12 cellular contexts compared by ENCODE assay signal in genomic region chr3:18752273-18752934, GRCh38.
DNase-seq lines count a peak whose midpoint lies in the region; ATAC-seq and TF ChIP-seq lines count a peak whose summit lies in the region.
"Had no signal": no experiment of that assay in that cellular context is flagged by ENCODE, and none has a peak within 500 bp of the region (broad histone marks: within the 10 kb centered on the region; RNA-seq: fewer than 3 reads in every experiment).

No MANE protein-coding gene starts in this region.

- no peak for TF ChIP-seq RAD21 in neural cell (conservative IDR thresholded peaks at IDR 0.05)

- no peak overlapping the region for H2AFZ ChIP-seq in neural cell (ENCODE audit: low read depth, low read length)
- H2AFZ ChIP-seq: PC-9 had no signal

- peak overlapping the region; percentile 17 for H3K27ac Mint-ChIP-seq in activated CD8-positive, alpha-beta T cell treated with anti-CD3 and anti-CD28 coated beads for 36 hours
- no peak overlapping the region for H3K27ac Mint-ChIP-seq in activated CD8-positive, alpha-beta T cell treated with anti-CD3 and anti-CD28 coated beads, Interleukin-2, amount 10 ng/mL, durations not matched to agents 7 days and 5 days
- peak overlapping the region; percentile 65 for H3K27ac Mint-ChIP-seq in CD4-positive, alpha-beta T cell
- H3K27ac Mint-ChIP-seq in T-cell: peak overlapping the region; percentile 16 to 44

- peaks cover 76% of the 10 kb centered on the region for H3K4me1 Mint-ChIP-seq in activated CD8-positive, alpha-beta T cell treated with anti-CD3 and anti-CD28 coated beads for 36 hours (ENCODE audit: low read depth)
- peaks cover 63% of the 10 kb centered on the region for H3K4me1 Mint-ChIP-seq in activated CD8-positive, alpha-beta T cell treated with anti-CD3 and anti-CD28 coated beads, Interleukin-2, amount 10 ng/mL, durations not matched to agents 7 days and 5 days (ENCODE audit: low read depth)
- H3K4me1 Mint-ChIP-seq in CD4-positive, alpha-beta T cell (ENCODE audit: low read depth): peaks cover 82% of the 10 kb centered on the region
- H3K4me1 Mint-ChIP-seq in T-cell: peaks cover 70 to 75% (median 71%) of the 10 kb centered on the region in 3 donors

- peak overlapping the region; percentile 3 for H3K4me3 ChIP-seq in neural cell (ENCODE audit: low read length)
- H3K4me3 ChIP-seq: PC-9 had no signal

- H3K9ac ChIP-seq in neural cell (ENCODE audit: low read length): no peak overlapping the region

- intact Hi-C loops in activated CD8-positive, alpha-beta T cell treated with anti-CD3 and anti-CD28 coated beads for 36 hours (cut with micrococcal nuclease): no loop called here
- intact Hi-C loops in CD4-positive, alpha-beta T cell (cut with DNase I, micrococcal nuclease): loop anchor here (2.0 to 5.0 kb wide), 2 partner anchors 40 to 308 kb away; no protein-coding TSS in a partner anchor

- no peaks in the 10 kb centered on the region for H3K9me3 Mint-ChIP-seq in activated CD8-positive, alpha-beta T cell treated with anti-CD3 and anti-CD28 coated beads for 36 hours
- no peaks in the 10 kb centered on the region for H3K9me3 Mint-ChIP-seq in activated CD8-positive, alpha-beta T cell treated with anti-CD3 and anti-CD28 coated beads, Interleukin-2, amount 10 ng/mL, durations not matched to agents 7 days and 5 days (ENCODE audit: insufficient read depth)
- no peaks in the 10 kb centered on the region for H3K9me3 Mint-ChIP-seq in CD4-positive, alpha-beta T cell
- no peaks in the 10 kb centered on the region for H3K9me3 Mint-ChIP-seq in T-cell

- POLR2A ChIA-PET in activated CD8-positive, alpha-beta T cell treated with anti-CD3 and anti-CD28 coated beads for 36 hours (lab: Charles Lee): interaction anchor here (0.9 to 1.4 kb wide), 3 partner anchors 35 to 310 kb away, joined by 4 to 6 read pairs (median 4); no protein-coding TSS in a partner anchor
- POLR2A ChIA-PET in activated CD8-positive, alpha-beta T cell treated with anti-CD3 and anti-CD28 coated beads, Interleukin-2, amount 10 ng/mL, durations not matched to agents 7 days and 5 days (lab: Charles Lee): interaction anchor here (1.1 kb wide), 1 partner anchor 306 kb away, joined by 3 read pairs; no protein-coding TSS in a partner anchor
- POLR2A ChIA-PET in CD4-positive, alpha-beta T cell (lab: Charles Lee): interaction anchor here (0.7 to 1.5 kb wide), 3 partner anchors 13 to 36 kb away, joined by 4 read pairs; no protein-coding TSS in a partner anchor
- POLR2A ChIA-PET in T-cell (lab: Charles Lee): no interaction called here

- CTCF ChIA-PET in activated CD8-positive, alpha-beta T cell treated with anti-CD3 and anti-CD28 coated beads for 36 hours (lab: Charles Lee): interaction anchor here (1.5 kb wide), 1 partner anchor 11 kb away, joined by 3 read pairs; no protein-coding TSS in a partner anchor
- CTCF ChIA-PET in activated CD8-positive, alpha-beta T cell treated with anti-CD3 and anti-CD28 coated beads, Interleukin-2, amount 10 ng/mL, durations not matched to agents 7 days and 5 days (lab: Charles Lee): interaction anchor here (1.2 kb wide), 1 partner anchor 9 kb away, joined by 3 read pairs; no protein-coding TSS in a partner anchor
- CTCF ChIA-PET in CD4-positive, alpha-beta T cell (lab: Charles Lee): interaction anchor here (0.9 kb wide), 1 partner anchor 362 kb away, joined by 3 read pairs; no protein-coding TSS in a partner anchor
- CTCF ChIA-PET in T-cell (lab: Charles Lee): no interaction called here

- peak; percentile 86 for TF ChIP-seq EP300 in neural cell (conservative IDR thresholded peaks at IDR 0.05; ENCODE audit: poor library complexity, severe bottlenecking)

- no peak overlapping the region for H3K4me3 Mint-ChIP-seq in activated CD8-positive, alpha-beta T cell treated with anti-CD3 and anti-CD28 coated beads for 36 hours
- H3K4me3 Mint-ChIP-seq in activated CD8-positive, alpha-beta T cell treated with anti-CD3 and anti-CD28 coated beads, Interleukin-2, amount 10 ng/mL, durations not matched to agents 7 days and 5 days: no peak overlapping the region
- peak overlapping the region; percentile 0 for H3K4me3 Mint-ChIP-seq in CD4-positive, alpha-beta T cell
- H3K4me3 Mint-ChIP-seq in T-cell: peak overlapping the region in 1 of 3 donors; percentile 2

- H3K36me3 ChIP-seq in neural cell (ENCODE audit: insufficient read depth, low read length): no peaks in the 10 kb centered on the region

- no peaks in the 10 kb centered on the region for H3K27me3 ChIP-seq in CD4-positive, alpha-beta T cell (ENCODE audit: control insufficient read depth, insufficient read depth, low read length)
- no peaks in the 10 kb centered on the region for H3K27me3 ChIP-seq in neural cell (ENCODE audit: insufficient read depth, low read depth, low read length)

- no peak overlapping the region for H3K27ac ChIP-seq in CD4-positive, alpha-beta T cell (ENCODE audit: low read depth, low read length)
- H3K27ac ChIP-seq in neural cell (ENCODE audit: low read length): peak overlapping the region; percentile 25
- H3K27ac ChIP-seq: PC-9 had no signal

- H3K4me2 ChIP-seq in neural cell (ENCODE audit: low read length): peak overlapping the region; percentile 7
- H3K4me2 ChIP-seq: PC-9 had no signal

- TF ChIP-seq CTCF in activated CD8-positive, alpha-beta T cell treated with anti-CD3 and anti-CD28 coated beads for 36 hours (IDR thresholded peaks at IDR 0.05): no peak
- TF ChIP-seq CTCF in CD4-positive, alpha-beta T cell (IDR thresholded peaks at IDR 0.05): no peak
- no peak for TF ChIP-seq CTCF in neural cell (IDR thresholded peaks at IDR 0.05; ENCODE audit: poor library complexity, severe bottlenecking)

- no peaks in the 10 kb centered on the region for H4K20me1 ChIP-seq in neural cell (ENCODE audit: insufficient read depth)

- H3F3A ChIP-seq in neural cell (ENCODE audit: insufficient read depth, low read length, poor library complexity, severe bottlenecking): no peaks in the 10 kb centered on the region

- peak; percentile 85 for ATAC-seq in activated CD8-positive, alpha-beta T cell treated with anti-CD3 and anti-CD28 coated beads for 36 hours
- ATAC-seq in activated CD8-positive, alpha-beta T cell treated with anti-CD3 and anti-CD28 coated beads, Interleukin-2, amount 10 ng/mL, durations not matched to agents 7 days and 5 days: no peak
- peak; percentile 91 for ATAC-seq in CD4-positive, alpha-beta T cell (ENCODE audit: poor library complexity)
- ATAC-seq in T-cell (replicated peaks in 1 of 4) (peak in 3 of 4 experiments; percentile 49 to 95 (median 58)), GM21367 (IDR thresholded peaks at IDR 0.05; ENCODE audit: unreplicated experiment) (no peak)

- no peak for DNase-seq in activated CD8-positive, alpha-beta T cell treated with anti-CD3 and anti-CD28 coated beads for 36 hours
- DNase-seq in activated CD8-positive, alpha-beta T cell treated with anti-CD3 and anti-CD28 coated beads, Interleukin-2, amount 10 ng/mL, durations not matched to agents 7 days and 5 days: no peak
- DNase-seq in CD4-positive, alpha-beta T cell: no peak
- DNase-seq in T-cell (no peak), GM19240 (ENCODE audit: insufficient read length, low spot score) (no peak)
- DNase-seq: ACHN, AML-193, H7, NCI-H1048, PC-9 had no signal

- no peaks in the 10 kb centered on the region for H3K9me3 ChIP-seq in CD4-positive, alpha-beta T cell (ENCODE audit: control insufficient read depth, low read length)
- H3K9me3 ChIP-seq in neural cell (ENCODE audit: low read length): no peaks in the 10 kb centered on the region

- H3K9me2 ChIP-seq in neural cell (ENCODE audit: insufficient read depth, low read length): no peaks in the 10 kb centered on the region

- no peaks in the 10 kb centered on the region for H3K79me2 ChIP-seq in neural cell (replicated peaks; ENCODE audit: insufficient read depth, low read length)

- peaks cover 4% of the 10 kb centered on the region for H3K36me3 Mint-ChIP-seq in activated CD8-positive, alpha-beta T cell treated with anti-CD3 and anti-CD28 coated beads for 36 hours (ENCODE audit: low read depth)
- peaks cover 24% of the 10 kb centered on the region for H3K36me3 Mint-ChIP-seq in activated CD8-positive, alpha-beta T cell treated with anti-CD3 and anti-CD28 coated beads, Interleukin-2, amount 10 ng/mL, durations not matched to agents 7 days and 5 days (ENCODE audit: low read depth)
- no peaks in the 10 kb centered on the region for H3K36me3 Mint-ChIP-seq in CD4-positive, alpha-beta T cell (ENCODE audit: low read depth)
- no peaks in the 10 kb centered on the region for H3K36me3 Mint-ChIP-seq in T-cell

- H3K27me3 Mint-ChIP-seq in activated CD8-positive, alpha-beta T cell treated with anti-CD3 and anti-CD28 coated beads for 36 hours: no peaks in the 10 kb centered on the region
- no peaks in the 10 kb centered on the region for H3K27me3 Mint-ChIP-seq in activated CD8-positive, alpha-beta T cell treated with anti-CD3 and anti-CD28 coated beads, Interleukin-2, amount 10 ng/mL, durations not matched to agents 7 days and 5 days (ENCODE audit: low read depth)
- H3K27me3 Mint-ChIP-seq in CD4-positive, alpha-beta T cell: no peaks in the 10 kb centered on the region
- H3K27me3 Mint-ChIP-seq in T-cell: no peaks in the 10 kb centered on the region

TF ChIP-seq in neural cell, 6 proteins besides CTCF, POLR2A, EP300 and RAD21:
- TF ChIP-seq POLR2AphosphoS5 (IDR thresholded peaks at IDR 0.05): peak; percentile 63
- TF ChIP-seq, protein P1, sequence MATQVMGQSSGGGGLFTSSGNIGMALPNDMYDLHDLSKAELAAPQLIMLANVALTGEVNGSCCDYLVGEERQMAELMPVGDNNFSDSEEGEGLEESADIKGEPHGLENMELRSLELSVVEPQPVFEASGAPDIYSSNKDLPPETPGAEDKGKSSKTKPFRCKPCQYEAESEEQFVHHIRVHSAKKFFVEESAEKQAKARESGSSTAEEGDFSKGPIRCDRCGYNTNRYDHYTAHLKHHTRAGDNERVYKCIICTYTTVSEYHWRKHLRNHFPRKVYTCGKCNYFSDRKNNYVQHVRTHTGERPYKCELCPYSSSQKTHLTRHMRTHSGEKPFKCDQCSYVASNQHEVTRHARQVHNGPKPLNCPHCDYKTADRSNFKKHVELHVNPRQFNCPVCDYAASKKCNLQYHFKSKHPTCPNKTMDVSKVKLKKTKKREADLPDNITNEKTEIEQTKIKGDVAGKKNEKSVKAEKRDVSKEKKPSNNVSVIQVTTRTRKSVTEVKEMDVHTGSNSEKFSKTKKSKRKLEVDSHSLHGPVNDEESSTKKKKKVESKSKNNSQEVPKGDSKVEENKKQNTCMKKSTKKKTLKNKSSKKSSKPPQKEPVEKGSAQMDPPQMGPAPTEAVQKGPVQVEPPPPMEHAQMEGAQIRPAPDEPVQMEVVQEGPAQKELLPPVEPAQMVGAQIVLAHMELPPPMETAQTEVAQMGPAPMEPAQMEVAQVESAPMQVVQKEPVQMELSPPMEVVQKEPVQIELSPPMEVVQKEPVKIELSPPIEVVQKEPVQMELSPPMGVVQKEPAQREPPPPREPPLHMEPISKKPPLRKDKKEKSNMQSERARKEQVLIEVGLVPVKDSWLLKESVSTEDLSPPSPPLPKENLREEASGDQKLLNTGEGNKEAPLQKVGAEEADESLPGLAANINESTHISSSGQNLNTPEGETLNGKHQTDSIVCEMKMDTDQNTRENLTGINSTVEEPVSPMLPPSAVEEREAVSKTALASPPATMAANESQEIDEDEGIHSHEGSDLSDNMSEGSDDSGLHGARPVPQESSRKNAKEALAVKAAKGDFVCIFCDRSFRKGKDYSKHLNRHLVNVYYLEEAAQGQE (IDR thresholded peaks at IDR 0.05; ENCODE audit: borderline replicate concordance): no peak

Comparison
In these comparisons a context has a peak if more than half of its experiments do, and no peak if none do; other contexts are left out.
1. ATAC-seq: peak in activated CD8-positive, alpha-beta T cell treated with anti-CD3 and anti-CD28 coated beads for 36 hours (single experiment), CD4-positive, alpha-beta T cell (single experiment) and T-cell (3 of 4); none in activated CD8-positive, alpha-beta T cell treated with anti-CD3 and anti-CD28 coated beads, Interleukin-2, amount 10 ng/mL, durations not matched to agents 7 days and 5 days (single experiment) and GM21367 (single experiment).
2. CTCF ChIA-PET loops: an anchor here in activated CD8-positive, alpha-beta T cell treated with anti-CD3 and anti-CD28 coated beads for 36 hours (1.5 kb wide), activated CD8-positive, alpha-beta T cell treated with anti-CD3 and anti-CD28 coated beads, Interleukin-2, amount 10 ng/mL, durations not matched to agents 7 days and 5 days (1.2 kb wide) and CD4-positive, alpha-beta T cell (0.9 kb wide); none called in T-cell.
3. POLR2A ChIA-PET loops: an anchor here in activated CD8-positive, alpha-beta T cell treated with anti-CD3 and anti-CD28 coated beads for 36 hours (0.9 to 1.4 kb wide), activated CD8-positive, alpha-beta T cell treated with anti-CD3 and anti-CD28 coated beads, Interleukin-2, amount 10 ng/mL, durations not matched to agents 7 days and 5 days (1.1 kb wide) and CD4-positive, alpha-beta T cell (0.7 to 1.5 kb wide); none called in T-cell.